8 cellular contexts compared by ENCODE assay signal in genomic region chr20:62914970-62915457, GRCh38. TPM values are rescaled to one million over a fixed set of nuclear protein-coding genes. Genes with fewer than 3 reads are reported as not detected.
DNase-seq lines count a peak whose midpoint lies in the region; ATAC-seq, FAIRE-seq and TF ChIP-seq lines count a peak whose summit lies in the region.

No MANE protein-coding gene starts in this region.

- 31 to 57% methylated on average over 8 of the region's 8 CpGs for WGBS in pancreas, 2 donors

- peaks cover 67% of the 10 kb centered on the region for H3K36me3 ChIP-seq in RWPE2 (ENCODE audit: low read depth)
- peaks cover 7 to 24% (median 18%) of the 10 kb centered on the region in 3 donors for H3K36me3 ChIP-seq in pancreas

- H3K27ac ChIP-seq in RWPE2 (ENCODE audit: poor library complexity, severe bottlenecking) = no peak overlapping the region
- no peak overlapping the region for H3K27ac ChIP-seq in pancreas

- DNase-seq in SIG-M5 treated with dmso at 0.1 percent for 504 hours (lab: John Stamatoyannopoulos, UW; ENCODE audit: unreplicated experiment) (peak; percentile 36), SIG-M5 (lab: John Stamatoyannopoulos, UW) (no peak), RWPE2 (ENCODE audit: low spot score) (peak; percentile 49), fibroblast of the aortic adventitia (ENCODE audit: low read depth) (peak; percentile 33), pancreas (peak in 1 of 6 donors; percentile 40), NCI-H1930 (lab: John Stamatoyannopoulos, UW) (no peak), NCI-H524 (lab: John Stamatoyannopoulos, UW) (no peak), COR-L47 (lab: John Stamatoyannopoulos, UW) (no peak)

- H3K27me3 ChIP-seq in RWPE2 (ENCODE audit: insufficient read depth, poor library complexity, severe bottlenecking) (no peaks in the 10 kb centered on the region), pancreas (no peaks in the 10 kb centered on the region)

- TF ChIP-seq CTCF in RWPE2 (IDR thresholded peaks at IDR 0.05; ENCODE audit: poor library complexity, severe bottlenecking) (no peak), fibroblast of the aortic adventitia (IDR thresholded peaks at IDR 0.05; ENCODE audit: insufficient read depth, low read length) (no peak), pancreas (IDR thresholded peaks at IDR 0.05) (no peak)

- H3K4me3 ChIP-seq in RWPE2 (ENCODE audit: severe bottlenecking) = no peak overlapping the region
- no peak overlapping the region for H3K4me3 ChIP-seq in fibroblast of the aortic adventitia (ENCODE audit: low read depth, low read length)
- H3K4me3 ChIP-seq in pancreas = no peak overlapping the region

- intact Hi-C loops in pancreas (cut with DNase I) = no loop called here

- no peaks in the 10 kb centered on the region for H3K9me3 ChIP-seq in RWPE2 (ENCODE audit: severe bottlenecking)
- H3K9me3 ChIP-seq in pancreas = no peaks in the 10 kb centered on the region

- H3K4me1 ChIP-seq in RWPE2 (ENCODE audit: insufficient read depth, poor library complexity, severe bottlenecking) = peaks cover 25% of the 10 kb centered on the region
- H3K4me1 ChIP-seq in pancreas = peaks cover 0 to 45% (median 36%) of the 10 kb centered on the region in 3 donors

- FAIRE-seq in pancreas (lab: Jason Lieb, UNC) = no peak

- ATAC-seq in RWPE2 (ENCODE audit: low read depth) (peak; percentile 48), pancreas (peak; percentile 70 to 87 (median 82))

RNA-seq across cellular contexts. Expression of gene DIDO1, which starts 11.3 kb away (rescaled TPM):
- total RNA-seq in fibroblast of the aortic adventitia (ENCODE audit: low replicate concordance) (48.4 TPM in 2 replicates), pancreas (10 to 100 TPM; 16.7 to 29.8 (median 18.5) TPM)
- 10 to 100 TPM; 17.3 to 21.2 TPM for polyA plus RNA-seq in pancreas

RNA-seq across cellular contexts. Expression of gene GID8, which starts 22.9 kb away (rescaled TPM):
- total RNA-seq in fibroblast of the aortic adventitia (ENCODE audit: low replicate concordance) = 27.7 and 35.4 TPM in 2 replicates
- total RNA-seq in pancreas = 10 to 100 TPM; 13.1 to 22.4 (median 16.6) TPM
- 10 to 100 TPM in 1 of 2 donors, 1 to 10 TPM in 1; 6.0 to 14.6 TPM for polyA plus RNA-seq in pancreas

RNA-seq across cellular contexts. Expression of gene SLC17A9, which starts 37.5 kb away (rescaled TPM):
- 0.41 and 2.0 TPM in 2 replicates for total RNA-seq in fibroblast of the aortic adventitia (ENCODE audit: low replicate concordance)
- 1 to 10 TPM in 5 of 6 donors, under 1 TPM in 1; 0.63 to 7.7 (median 2.3) TPM for total RNA-seq in pancreas
- polyA plus RNA-seq in pancreas = 1 to 10 TPM; 3.5 to 6.2 TPM

RNA-seq across cellular contexts. Expression of gene TCFL5, which starts 53.4 kb away (rescaled TPM):
- 23.7 and 27.9 TPM in 2 replicates for total RNA-seq in fibroblast of the aortic adventitia (ENCODE audit: low replicate concordance)
- 1 to 10 TPM; 3.5 to 4.9 (median 4.0) TPM for total RNA-seq in pancreas
- polyA plus RNA-seq in pancreas = 1 to 10 TPM; 2.5 to 4.9 TPM

Comparison
In these comparisons a context has a peak if more than half of its experiments do, and no peak if none do; other contexts are left out.
1. DNase-seq: peak in SIG-M5 treated with dmso at 0.1 percent for 504 hours (single experiment), RWPE2 (single experiment) and fibroblast of the aortic adventitia (single experiment); none in SIG-M5 (single experiment), NCI-H1930 (0 of 2), NCI-H524 (0 of 2) and COR-L47 (single experiment).